ENCODE assay signal across 24 cellular contexts in genomic region chr1:4306559-4307467, GRCh38.
"Had no signal": no experiment of that assay in that cellular context is flagged by ENCODE, and none has a peak within 500 bp of the region (broad histone marks: within the 10 kb centered on the region; RNA-seq: fewer than 3 reads in every experiment).

No MANE protein-coding gene starts in this region.

- H3K36me3 ChIP-seq: gastroesophageal sphincter, left lung, right lobe of liver, thoracic aorta, vagina had no signal

- H3K4me3 ChIP-seq: gastroesophageal sphincter, left lung, right lobe of liver, thoracic aorta, vagina had no signal

- H3K27me3 ChIP-seq: right lobe of liver, vagina had no signal

- H3K4me1 ChIP-seq: gastroesophageal sphincter, left lung, parathyroid adenoma, right lobe of liver, vagina had no signal

- ATAC-seq: gastroesophageal sphincter; left lung; right lobe of liver; stimulated activated naive CD8-positive, alpha-beta T cell treated with anti-CD3 and anti-CD28 coated beads, Interleukin-15, Interleukin-2, amounts not matched to agents 100 U/mL and 50 U/mL, for 24 hours had no signal

- H3K27ac Mint-ChIP-seq: activated CD4-positive, alpha-beta memory T cell treated with anti-CD3 and anti-CD28 coated beads, Interleukin-2, amount 10 ng/mL, durations not matched to agents 7 days and 5 days; activated CD4-positive, alpha-beta T cell treated with anti-CD3 and anti-CD28 coated beads, Interleukin-2, amount 10 ng/mL, durations not matched to agents 7 days and 5 days; activated naive CD4-positive, alpha-beta T cell treated with anti-CD3 and anti-CD28 coated beads, Interleukin-2, amount 50 U/mL, for 24 hours; activated T-cell treated with anti-CD3 and anti-CD28 coated beads, Interleukin-2, amount 50 U/mL, for 24 hours; immature natural killer cell had no signal

- H3K36me3 Mint-ChIP-seq: activated naive CD4-positive, alpha-beta T cell treated with anti-CD3 and anti-CD28 coated beads, Interleukin-2, amount 50 U/mL, for 24 hours had no signal

- H3K4me3 Mint-ChIP-seq: activated CD4-positive, alpha-beta memory T cell treated with anti-CD3 and anti-CD28 coated beads, Interleukin-2, amount 10 ng/mL, durations not matched to agents 7 days and 5 days; activated CD4-positive, alpha-beta T cell treated with anti-CD3 and anti-CD28 coated beads, Interleukin-2, amount 10 ng/mL, durations not matched to agents 7 days and 5 days; activated naive CD4-positive, alpha-beta T cell treated with anti-CD3 and anti-CD28 coated beads, Interleukin-2, amount 50 U/mL, for 24 hours; activated T-cell treated with anti-CD3 and anti-CD28 coated beads, Interleukin-2, amount 50 U/mL, for 24 hours; immature natural killer cell; naive B cell; nephron progenitor cell had no signal

- DNase-seq: activated CD4-positive, alpha-beta memory T cell treated with anti-CD3 and anti-CD28 coated beads, Interleukin-2, amount 10 ng/mL, durations not matched to agents 7 days and 5 days; activated CD4-positive, alpha-beta T cell treated with anti-CD3 and anti-CD28 coated beads for 1 hour; activated CD4-positive, alpha-beta T cell treated with anti-CD3 and anti-CD28 coated beads, Interleukin-2, amount 10 ng/mL, durations not matched to agents 7 days and 5 days; activated CD8-positive, alpha-beta memory T cell treated with anti-CD3 and anti-CD28 coated beads, Interleukin-2, amount 50 U/mL, for 48 hours; activated T-cell treated with anti-CD3 and anti-CD28 coated beads, Interleukin-2, amount 50 U/mL, for 24 hours; anterior cingulate cortex; effector memory CD4-positive, alpha-beta T cell; erythroblast; hypothalamus; immature natural killer cell; kidney glomerular epithelial cell; left lung; naive B cell; nephron progenitor cell; right lobe of liver; stimulated activated CD4-positive, alpha-beta T cell treated with anti-CD3 and anti-CD28 coated beads, Interleukin-2, amount 100 ng/mL, for 48 hours; stimulated activated naive CD8-positive, alpha-beta T cell treated with anti-CD3 and anti-CD28 coated beads, Interleukin-15, Interleukin-2, amounts not matched to agents 100 U/mL and 50 U/mL, for 24 hours; T-helper 2 cell; trophoblast cell had no signal

- H3K9me3 ChIP-seq: right lobe of liver, thoracic aorta, vagina had no signal

- H3K9me3 Mint-ChIP-seq: activated naive CD4-positive, alpha-beta T cell treated with anti-CD3 and anti-CD28 coated beads, Interleukin-2, amount 50 U/mL, for 24 hours had no signal

- H3K27ac ChIP-seq: gastroesophageal sphincter, left lung, parathyroid adenoma, right lobe of liver, thoracic aorta, vagina had no signal

- H3K4me1 Mint-ChIP-seq: activated CD4-positive, alpha-beta memory T cell treated with anti-CD3 and anti-CD28 coated beads, Interleukin-2, amount 10 ng/mL, durations not matched to agents 7 days and 5 days; activated CD4-positive, alpha-beta T cell treated with anti-CD3 and anti-CD28 coated beads, Interleukin-2, amount 10 ng/mL, durations not matched to agents 7 days and 5 days; activated naive CD4-positive, alpha-beta T cell treated with anti-CD3 and anti-CD28 coated beads, Interleukin-2, amount 50 U/mL, for 24 hours; immature natural killer cell; nephron progenitor cell had no signal

- H3K27me3 Mint-ChIP-seq: activated CD4-positive, alpha-beta memory T cell treated with anti-CD3 and anti-CD28 coated beads, Interleukin-2, amount 10 ng/mL, durations not matched to agents 7 days and 5 days; activated CD4-positive, alpha-beta T cell treated with anti-CD3 and anti-CD28 coated beads, Interleukin-2, amount 10 ng/mL, durations not matched to agents 7 days and 5 days; activated naive CD4-positive, alpha-beta T cell treated with anti-CD3 and anti-CD28 coated beads, Interleukin-2, amount 50 U/mL, for 24 hours had no signal
